12 cellular contexts compared by ENCODE assay signal in genomic region chr6:117169781-117170281, GRCh38.
"Had no signal": no experiment of that assay in that cellular context is flagged by ENCODE, and none has a peak within 500 bp of the region (broad histone marks: within the 10 kb centered on the region; RNA-seq: fewer than 3 reads in every experiment).

No MANE protein-coding gene starts in this region.

- ATAC-seq: activated CD4-positive, CD25-positive, alpha-beta regulatory T cell treated with anti-CD3 and anti-CD28 coated beads, Interleukin-2, amount 50 U/mL, for 24 hours; foreskin keratinocyte had no signal

- H3K36me3 Mint-ChIP-seq: activated naive CD8-positive, alpha-beta T cell treated with anti-CD3 and anti-CD28 coated beads, Interleukin-2, amount 10 ng/mL, durations not matched to agents 7 days and 5 days; naive B cell had no signal

- H3K4me3 Mint-ChIP-seq: activated naive CD8-positive, alpha-beta T cell treated with anti-CD3 and anti-CD28 coated beads, Interleukin-2, amount 10 ng/mL, durations not matched to agents 7 days and 5 days had no signal

- FAIRE-seq: colon had no signal

- H3K4me1 Mint-ChIP-seq: activated naive CD8-positive, alpha-beta T cell treated with anti-CD3 and anti-CD28 coated beads, Interleukin-2, amount 10 ng/mL, durations not matched to agents 7 days and 5 days; naive B cell had no signal

- DNase-seq: activated CD4-positive, alpha-beta T cell treated with anti-CD3 and anti-CD28 coated beads, Interleukin-2, amount 50 U/mL, for 4 hours; activated naive CD8-positive, alpha-beta T cell treated with anti-CD3 and anti-CD28 coated beads, Interleukin-2, amount 10 ng/mL, durations not matched to agents 7 days and 5 days; activated T-cell treated with anti-CD3 and anti-CD28 coated beads, Interleukin-2, amount 50 U/mL, for 48 hours; aorta; islet precursor cell; left ventricle myocardium superior; naive B cell; thyroid gland; uterus had no signal

- H3K27ac Mint-ChIP-seq: activated naive CD8-positive, alpha-beta T cell treated with anti-CD3 and anti-CD28 coated beads, Interleukin-2, amount 10 ng/mL, durations not matched to agents 7 days and 5 days; naive B cell had no signal

- H3K9me3 Mint-ChIP-seq: activated naive CD8-positive, alpha-beta T cell treated with anti-CD3 and anti-CD28 coated beads, Interleukin-2, amount 10 ng/mL, durations not matched to agents 7 days and 5 days had no signal

- H3K27me3 Mint-ChIP-seq: activated naive CD8-positive, alpha-beta T cell treated with anti-CD3 and anti-CD28 coated beads, Interleukin-2, amount 10 ng/mL, durations not matched to agents 7 days and 5 days; naive B cell had no signal
